ENCODE assay signal across 1 cellular context in the genomic region with DNA sequence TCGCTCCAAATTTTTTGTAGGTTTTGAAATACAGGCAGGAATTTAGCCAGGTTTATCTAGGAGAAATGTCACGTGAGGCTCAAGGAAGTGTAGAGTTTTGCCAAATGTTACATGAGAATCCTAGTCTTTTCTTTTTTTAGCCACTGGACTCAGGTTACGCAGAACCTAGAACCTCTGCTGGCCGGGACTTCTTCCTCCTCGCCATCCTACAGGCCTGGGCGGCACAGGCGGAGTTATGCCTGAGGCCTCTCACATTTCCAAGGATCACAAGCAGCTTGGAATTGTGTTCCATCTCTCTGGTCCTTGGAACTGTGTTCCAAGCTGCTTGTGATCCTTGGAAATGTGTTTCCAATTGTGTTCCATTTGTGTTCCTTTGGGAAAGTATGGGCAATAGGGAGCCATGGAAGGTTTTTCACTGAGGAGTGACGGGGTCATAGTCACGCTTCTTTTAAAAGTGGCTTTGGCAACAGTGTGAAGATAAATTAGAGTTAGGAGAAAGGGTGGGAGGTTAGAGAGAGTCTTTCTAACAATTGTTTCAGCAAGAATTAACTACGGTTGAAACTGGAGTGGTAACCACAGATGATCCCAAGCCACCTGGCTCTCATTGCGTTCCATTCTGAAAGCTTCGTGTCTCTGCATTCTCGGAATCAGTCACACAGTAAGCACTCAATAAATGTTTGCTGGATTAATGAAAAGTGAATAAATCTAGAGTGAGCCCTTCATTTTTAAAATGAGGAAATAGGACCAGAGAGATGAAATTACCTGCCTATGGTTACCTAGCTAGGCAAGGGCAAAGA.
TF ChIP-seq lines count a peak whose summit lies in the region.

No MANE protein-coding gene starts in this region.

TF ChIP-seq in GM23338, 12 proteins besides CTCF, POLR2A, EP300 and RAD21:
- TF ChIP-seq REST (IDR thresholded peaks at IDR 0.05; ENCODE audit: unreplicated experiment) = no peak
- no peak for TF ChIP-seq ZNF114 (CRISPR knock-in tag; IDR thresholded peaks at IDR 0.05)
- TF ChIP-seq, protein P1, sequence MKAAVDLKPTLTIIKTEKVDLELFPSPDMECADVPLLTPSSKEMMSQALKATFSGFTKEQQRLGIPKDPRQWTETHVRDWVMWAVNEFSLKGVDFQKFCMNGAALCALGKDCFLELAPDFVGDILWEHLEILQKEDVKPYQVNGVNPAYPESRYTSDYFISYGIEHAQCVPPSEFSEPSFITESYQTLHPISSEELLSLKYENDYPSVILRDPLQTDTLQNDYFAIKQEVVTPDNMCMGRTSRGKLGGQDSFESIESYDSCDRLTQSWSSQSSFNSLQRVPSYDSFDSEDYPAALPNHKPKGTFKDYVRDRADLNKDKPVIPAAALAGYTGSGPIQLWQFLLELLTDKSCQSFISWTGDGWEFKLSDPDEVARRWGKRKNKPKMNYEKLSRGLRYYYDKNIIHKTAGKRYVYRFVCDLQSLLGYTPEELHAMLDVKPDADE (IDR thresholded peaks at IDR 0.05) = no peak
- TF ChIP-seq POLR2AphosphoS5 (IDR thresholded peaks at IDR 0.05; ENCODE audit: low read depth) = no peak
- TF ChIP-seq, protein P2, sequence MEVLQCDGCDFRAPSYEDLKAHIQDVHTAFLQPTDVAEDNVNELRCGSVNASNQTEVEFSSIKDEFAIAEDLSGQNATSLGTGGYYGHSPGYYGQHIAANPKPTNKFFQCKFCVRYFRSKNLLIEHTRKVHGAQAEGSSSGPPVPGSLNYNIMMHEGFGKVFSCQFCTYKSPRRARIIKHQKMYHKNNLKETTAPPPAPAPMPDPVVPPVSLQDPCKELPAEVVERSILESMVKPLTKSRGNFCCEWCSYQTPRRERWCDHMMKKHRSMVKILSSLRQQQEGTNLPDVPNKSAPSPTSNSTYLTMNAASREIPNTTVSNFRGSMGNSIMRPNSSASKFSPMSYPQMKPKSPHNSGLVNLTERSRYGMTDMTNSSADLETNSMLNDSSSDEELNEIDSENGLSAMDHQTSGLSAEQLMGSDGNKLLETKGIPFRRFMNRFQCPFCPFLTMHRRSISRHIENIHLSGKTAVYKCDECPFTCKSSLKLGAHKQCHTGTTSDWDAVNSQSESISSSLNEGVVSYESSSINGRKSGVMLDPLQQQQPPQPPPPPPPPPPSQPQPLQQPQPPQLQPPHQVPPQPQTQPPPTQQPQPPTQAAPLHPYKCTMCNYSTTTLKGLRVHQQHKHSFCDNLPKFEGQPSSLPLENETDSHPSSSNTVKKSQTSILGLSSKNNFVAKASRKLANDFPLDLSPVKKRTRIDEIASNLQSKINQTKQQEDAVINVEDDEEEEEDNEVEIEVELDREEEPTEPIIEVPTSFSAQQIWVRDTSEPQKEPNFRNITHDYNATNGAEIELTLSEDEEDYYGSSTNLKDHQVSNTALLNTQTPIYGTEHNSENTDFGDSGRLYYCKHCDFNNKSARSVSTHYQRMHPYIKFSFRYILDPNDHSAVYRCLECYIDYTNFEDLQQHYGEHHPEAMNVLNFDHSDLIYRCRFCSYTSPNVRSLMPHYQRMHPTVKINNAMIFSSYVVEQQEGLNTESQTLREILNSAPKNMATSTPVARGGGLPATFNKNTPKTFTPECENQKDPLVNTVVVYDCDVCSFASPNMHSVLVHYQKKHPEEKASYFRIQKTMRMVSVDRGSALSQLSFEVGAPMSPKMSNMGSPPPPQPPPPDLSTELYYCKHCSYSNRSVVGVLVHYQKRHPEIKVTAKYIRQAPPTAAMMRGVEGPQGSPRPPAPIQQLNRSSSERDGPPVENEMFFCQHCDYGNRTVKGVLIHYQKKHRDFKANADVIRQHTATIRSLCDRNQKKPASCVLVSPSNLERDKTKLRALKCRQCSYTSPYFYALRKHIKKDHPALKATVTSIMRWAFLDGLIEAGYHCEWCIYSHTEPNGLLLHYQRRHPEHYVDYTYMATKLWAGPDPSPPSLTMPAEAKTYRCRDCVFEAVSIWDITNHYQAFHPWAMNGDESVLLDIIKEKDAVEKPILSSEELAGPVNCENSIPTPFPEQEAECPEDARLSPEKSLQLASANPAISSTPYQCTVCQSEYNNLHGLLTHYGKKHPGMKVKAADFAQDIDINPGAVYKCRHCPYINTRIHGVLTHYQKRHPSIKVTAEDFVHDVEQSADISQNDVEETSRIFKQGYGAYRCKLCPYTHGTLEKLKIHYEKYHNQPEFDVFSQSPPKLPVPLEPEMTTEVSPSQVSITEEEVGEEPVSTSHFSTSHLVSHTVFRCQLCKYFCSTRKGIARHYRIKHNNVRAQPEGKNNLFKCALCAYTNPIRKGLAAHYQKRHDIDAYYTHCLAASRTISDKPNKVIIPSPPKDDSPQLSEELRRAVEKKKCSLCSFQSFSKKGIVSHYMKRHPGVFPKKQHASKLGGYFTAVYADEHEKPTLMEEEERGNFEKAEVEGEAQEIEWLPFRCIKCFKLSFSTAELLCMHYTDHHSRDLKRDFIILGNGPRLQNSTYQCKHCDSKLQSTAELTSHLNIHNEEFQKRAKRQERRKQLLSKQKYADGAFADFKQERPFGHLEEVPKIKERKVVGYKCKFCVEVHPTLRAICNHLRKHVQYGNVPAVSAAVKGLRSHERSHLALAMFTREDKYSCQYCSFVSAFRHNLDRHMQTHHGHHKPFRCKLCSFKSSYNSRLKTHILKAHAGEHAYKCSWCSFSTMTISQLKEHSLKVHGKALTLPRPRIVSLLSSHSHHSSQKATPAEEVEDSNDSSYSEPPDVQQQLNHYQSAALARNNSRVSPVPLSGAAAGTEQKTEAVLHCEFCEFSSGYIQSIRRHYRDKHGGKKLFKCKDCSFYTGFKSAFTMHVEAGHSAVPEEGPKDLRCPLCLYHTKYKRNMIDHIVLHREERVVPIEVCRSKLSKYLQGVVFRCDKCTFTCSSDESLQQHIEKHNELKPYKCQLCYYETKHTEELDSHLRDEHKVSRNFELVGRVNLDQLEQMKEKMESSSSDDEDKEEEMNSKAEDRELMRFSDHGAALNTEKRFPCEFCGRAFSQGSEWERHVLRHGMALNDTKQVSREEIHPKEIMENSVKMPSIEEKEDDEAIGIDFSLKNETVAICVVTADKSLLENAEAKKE (CRISPR knock-in tag; IDR thresholded peaks at IDR 0.05) = no peak
- no peak for TF ChIP-seq JUNB (IDR thresholded peaks at IDR 0.05; ENCODE audit: unreplicated experiment)
- no peak for TF ChIP-seq CREB1 (CRISPR knock-in tag; IDR thresholded peaks at IDR 0.05; ENCODE audit: low read depth)
- TF ChIP-seq NANOG (IDR thresholded peaks at IDR 0.05; ENCODE audit: borderline replicate concordance) = no peak
- no peak for TF ChIP-seq STAT1 (IDR thresholded peaks at IDR 0.05; ENCODE audit: unreplicated experiment)
- TF ChIP-seq EZH2phosphoT487 (IDR thresholded peaks at IDR 0.05; ENCODE audit: unreplicated experiment) = no peak
- no peak for TF ChIP-seq ZNF331 (CRISPR knock-in tag; IDR thresholded peaks at IDR 0.05; ENCODE audit: low read depth)
- no peak for TF ChIP-seq EZH2 (IDR thresholded peaks at IDR 0.05; ENCODE audit: low read depth, unreplicated experiment)
TF ChIP-seq in GM23338: peak in this region for 0.
